ENCODE assay signal across 32 cellular contexts in genomic region chr14:77245820-77246219, GRCh38. TPM values are rescaled to one million over a fixed set of nuclear protein-coding genes. Genes with fewer than 3 reads are reported as not detected.
DNase-seq lines count a peak whose midpoint lies in the region; ATAC-seq and TF ChIP-seq lines count a peak whose summit lies in the region.
"Had no signal": no experiment of that assay in that cellular context is flagged by ENCODE, and none has a peak within 500 bp of the region (broad histone marks: within the 10 kb centered on the region; RNA-seq: fewer than 3 reads in every experiment).

No MANE protein-coding gene starts in this region.

- no peaks in the 10 kb centered on the region for H3K9me2 ChIP-seq in GM23338 (ENCODE audit: insufficient read depth)

- TF ChIP-seq CTCF in BE2C (IDR thresholded peaks at IDR 0.05; ENCODE audit: low read depth, low read length): peak; percentile 30
- TF ChIP-seq CTCF in GM23338 (conservative IDR thresholded peaks at IDR 0.05; ENCODE audit: low read depth in 2 of 2): peak; percentile 56 to 58
- peak; percentile 7 for TF ChIP-seq CTCF in fibroblast of mammary gland (conservative IDR thresholded peaks at IDR 0.05; ENCODE audit: control insufficient read depth, insufficient read depth, low read depth, low read length)
- no peak for TF ChIP-seq CTCF in tibial artery (IDR thresholded peaks at IDR 0.05)

- H4K20me1 ChIP-seq in GM23338 (replicated peaks; ENCODE audit: insufficient read depth): no peaks in the 10 kb centered on the region; the same call in 1 of the 2 replicates

- H3K27ac Mint-ChIP-seq in GM23338: no peak overlapping the region
- H3K27ac Mint-ChIP-seq: mesothelial cell of epicardium; naive thymus-derived CD4-positive, alpha-beta T cell; stimulated activated memory B cell treated with anti-CD40 and anti-IgM and Interleukin-4, amounts not matched to agents 10 μg/mL and 1 μg/mL and 100 μg/mL, for 72 hours had no signal

- H3K27me3 Mint-ChIP-seq in GM23338 (ENCODE audit: insufficient read depth, low read depth, poor library complexity): peaks cover 11% of the 10 kb centered on the region
- H3K27me3 Mint-ChIP-seq: stimulated activated memory B cell treated with anti-CD40 and anti-IgM and Interleukin-4, amounts not matched to agents 10 μg/mL and 1 μg/mL and 100 μg/mL, for 72 hours had no signal

- H3K4me1 Mint-ChIP-seq in GM23338: no peaks in the 10 kb centered on the region
- H3K4me1 Mint-ChIP-seq: mesothelial cell of epicardium; naive thymus-derived CD4-positive, alpha-beta T cell had no signal

- H3K27me3 ChIP-seq in BE2C (no peaks in the 10 kb centered on the region), GM23338 (ENCODE audit: insufficient read depth) (no peaks in the 10 kb centered on the region), tibial artery (no peaks in the 10 kb centered on the region)
- H3K27me3 ChIP-seq: colonic mucosa, esophagus muscularis mucosa, gastrocnemius medialis, hepatocyte, left lung, right atrium auricular region had no signal

- no peaks in the 10 kb centered on the region for H3K36me3 Mint-ChIP-seq in GM23338 (ENCODE audit: low read depth)
- H3K36me3 Mint-ChIP-seq: mesothelial cell of epicardium; naive thymus-derived CD4-positive, alpha-beta T cell; stimulated activated memory B cell treated with anti-CD40 and anti-IgM and Interleukin-4, amounts not matched to agents 10 μg/mL and 1 μg/mL and 100 μg/mL, for 72 hours had no signal

- intact Hi-C loops in tibial artery (cut with DNase I; ENCODE audit: low total_unique reads): no loop called here

- DNase-seq in BE2C: no peak
- DNase-seq in GM23338 (ENCODE audit: low spot score): peak; percentile 55
- peak; percentile 41 for DNase-seq in SK-MEL-5 (ENCODE audit: low read depth, low spot score)
- peak; percentile 1 for DNase-seq in fibroblast of mammary gland (ENCODE audit: low read depth)
- no peak for DNase-seq in activated CD4-positive, CD25-positive, alpha-beta regulatory T cell (lab: John Stamatoyannopoulos, UW)
- no peak for DNase-seq in LoVo (ENCODE audit: low spot score)
- DNase-seq in tibial artery: no peak
- DNase-seq: activated CD4-positive, alpha-beta T cell treated with anti-CD3 and anti-CD28 coated beads for 1 hour; activated T-cell treated with anti-CD3 and anti-CD28 coated beads, Interleukin-2, amount 50 U/mL, for 1 hour; C1 segment of cervical spinal cord; Calu3; colonic mucosa; effector memory CD4-positive, alpha-beta T cell; gastrocnemius medialis; GOT3; KBM-7; left lung; naive thymus-derived CD4-positive, alpha-beta T cell; NCI-H1092 treated with DMSO at 0.1 percent for 48 hours; NCI-H2029; SIG-M5; stimulated activated CD4-positive, alpha-beta T cell treated with anti-CD3 and anti-CD28 coated beads, Interleukin-4, amount 100 ng/mL, for 1 hour had no signal

- H3K9me3 Mint-ChIP-seq in GM23338: no peaks in the 10 kb centered on the region
- H3K9me3 Mint-ChIP-seq: mesothelial cell of epicardium; naive thymus-derived CD4-positive, alpha-beta T cell; stimulated activated memory B cell treated with anti-CD40 and anti-IgM and Interleukin-4, amounts not matched to agents 10 μg/mL and 1 μg/mL and 100 μg/mL, for 72 hours had no signal

- no peak overlapping the region for H3K4me3 Mint-ChIP-seq in GM23338
- H3K4me3 Mint-ChIP-seq: mesothelial cell of epicardium; naive thymus-derived CD4-positive, alpha-beta T cell; stimulated activated memory B cell treated with anti-CD40 and anti-IgM and Interleukin-4, amounts not matched to agents 10 μg/mL and 1 μg/mL and 100 μg/mL, for 72 hours had no signal

- in situ Hi-C loops in SK-MEL-5 (cut with HindIII; ENCODE audit: low pct_unique_long_range_greater_than_20kb, low sequenced_read_pairs): no loop called here

- no peaks in the 10 kb centered on the region for H3K9me3 ChIP-seq in BE2C
- H3K9me3 ChIP-seq in tibial artery: no peaks in the 10 kb centered on the region
- H3K9me3 ChIP-seq: colonic mucosa, esophagus muscularis mucosa, gastrocnemius medialis, left lung, right atrium auricular region had no signal

- H2AFZ ChIP-seq in GM23338: no peak overlapping the region
- H2AFZ ChIP-seq: hepatocyte had no signal

- H3K4me3 ChIP-seq in BE2C (ENCODE audit: low read depth, low read length) (no peak overlapping the region), GM23338 (no peak overlapping the region), fibroblast of mammary gland (ENCODE audit: control insufficient read depth, low read depth, low read length) (no peak overlapping the region), tibial artery (no peak overlapping the region)
- H3K4me3 ChIP-seq: colonic mucosa, esophagus muscularis mucosa, gastrocnemius medialis, hepatocyte, left lung, right atrium auricular region had no signal

- H3K27ac ChIP-seq in GM23338 (ENCODE audit: low read depth) (no peak overlapping the region), tibial artery (no peak overlapping the region)
- H3K27ac ChIP-seq: colonic mucosa, esophagus muscularis mucosa, gastrocnemius medialis, hepatocyte, left lung, right atrium auricular region had no signal

- H3K36me3 ChIP-seq in BE2C: no peaks in the 10 kb centered on the region
- no peaks in the 10 kb centered on the region for H3K36me3 ChIP-seq in GM23338 (ENCODE audit: insufficient read depth)
- H3K36me3 ChIP-seq in tibial artery: no peaks in the 10 kb centered on the region
- H3K36me3 ChIP-seq: colonic mucosa, esophagus muscularis mucosa, gastrocnemius medialis, left lung, right atrium auricular region had no signal

- H3K4me2 ChIP-seq in GM23338: no peak overlapping the region
- H3K4me2 ChIP-seq: hepatocyte had no signal

- H3F3A ChIP-seq in GM23338 (replicated peaks; ENCODE audit: low read depth): no peaks in the 10 kb centered on the region

- ATAC-seq in GM23338 (peak; percentile 79), GM18519 (IDR thresholded peaks at IDR 0.05; ENCODE audit: low FRiP score, unreplicated experiment) (no peak)
- ATAC-seq: gastrocnemius medialis; left lung; naive thymus-derived CD4-positive, alpha-beta T cell; Panc1; stimulated activated memory B cell treated with anti-CD40 and anti-IgM and Interleukin-4, amounts not matched to agents 10 μg/mL and 1 μg/mL and 100 μg/mL, for 72 hours had no signal

- H3K79me2 ChIP-seq in GM23338 (replicated peaks; ENCODE audit: insufficient read depth): no peaks in the 10 kb centered on the region
- H3K79me2 ChIP-seq: hepatocyte had no signal

- H3K4me1 ChIP-seq in BE2C (no peaks in the 10 kb centered on the region), GM23338 (ENCODE audit: insufficient read depth) (no peaks in the 10 kb centered on the region), tibial artery (no peaks in the 10 kb centered on the region)
- H3K4me1 ChIP-seq: colonic mucosa, esophagus muscularis mucosa, gastrocnemius medialis, left lung, right atrium auricular region had no signal

TF ChIP-seq in GM23338, 12 proteins besides CTCF, POLR2A, EP300 and RAD21 (continues in another document):
- TF ChIP-seq, protein P1, sequence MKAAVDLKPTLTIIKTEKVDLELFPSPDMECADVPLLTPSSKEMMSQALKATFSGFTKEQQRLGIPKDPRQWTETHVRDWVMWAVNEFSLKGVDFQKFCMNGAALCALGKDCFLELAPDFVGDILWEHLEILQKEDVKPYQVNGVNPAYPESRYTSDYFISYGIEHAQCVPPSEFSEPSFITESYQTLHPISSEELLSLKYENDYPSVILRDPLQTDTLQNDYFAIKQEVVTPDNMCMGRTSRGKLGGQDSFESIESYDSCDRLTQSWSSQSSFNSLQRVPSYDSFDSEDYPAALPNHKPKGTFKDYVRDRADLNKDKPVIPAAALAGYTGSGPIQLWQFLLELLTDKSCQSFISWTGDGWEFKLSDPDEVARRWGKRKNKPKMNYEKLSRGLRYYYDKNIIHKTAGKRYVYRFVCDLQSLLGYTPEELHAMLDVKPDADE (IDR thresholded peaks at IDR 0.05): no peak
- TF ChIP-seq, protein P2, sequence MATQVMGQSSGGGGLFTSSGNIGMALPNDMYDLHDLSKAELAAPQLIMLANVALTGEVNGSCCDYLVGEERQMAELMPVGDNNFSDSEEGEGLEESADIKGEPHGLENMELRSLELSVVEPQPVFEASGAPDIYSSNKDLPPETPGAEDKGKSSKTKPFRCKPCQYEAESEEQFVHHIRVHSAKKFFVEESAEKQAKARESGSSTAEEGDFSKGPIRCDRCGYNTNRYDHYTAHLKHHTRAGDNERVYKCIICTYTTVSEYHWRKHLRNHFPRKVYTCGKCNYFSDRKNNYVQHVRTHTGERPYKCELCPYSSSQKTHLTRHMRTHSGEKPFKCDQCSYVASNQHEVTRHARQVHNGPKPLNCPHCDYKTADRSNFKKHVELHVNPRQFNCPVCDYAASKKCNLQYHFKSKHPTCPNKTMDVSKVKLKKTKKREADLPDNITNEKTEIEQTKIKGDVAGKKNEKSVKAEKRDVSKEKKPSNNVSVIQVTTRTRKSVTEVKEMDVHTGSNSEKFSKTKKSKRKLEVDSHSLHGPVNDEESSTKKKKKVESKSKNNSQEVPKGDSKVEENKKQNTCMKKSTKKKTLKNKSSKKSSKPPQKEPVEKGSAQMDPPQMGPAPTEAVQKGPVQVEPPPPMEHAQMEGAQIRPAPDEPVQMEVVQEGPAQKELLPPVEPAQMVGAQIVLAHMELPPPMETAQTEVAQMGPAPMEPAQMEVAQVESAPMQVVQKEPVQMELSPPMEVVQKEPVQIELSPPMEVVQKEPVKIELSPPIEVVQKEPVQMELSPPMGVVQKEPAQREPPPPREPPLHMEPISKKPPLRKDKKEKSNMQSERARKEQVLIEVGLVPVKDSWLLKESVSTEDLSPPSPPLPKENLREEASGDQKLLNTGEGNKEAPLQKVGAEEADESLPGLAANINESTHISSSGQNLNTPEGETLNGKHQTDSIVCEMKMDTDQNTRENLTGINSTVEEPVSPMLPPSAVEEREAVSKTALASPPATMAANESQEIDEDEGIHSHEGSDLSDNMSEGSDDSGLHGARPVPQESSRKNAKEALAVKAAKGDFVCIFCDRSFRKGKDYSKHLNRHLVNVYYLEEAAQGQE (IDR thresholded peaks at IDR 0.05; ENCODE audit: unreplicated experiment): no peak
- TF ChIP-seq POLR2AphosphoS5 (IDR thresholded peaks at IDR 0.05; ENCODE audit: low read depth) (no peak), EZH2 (IDR thresholded peaks at IDR 0.05; ENCODE audit: low read depth, unreplicated experiment) (no peak), EZH2phosphoT487 (IDR thresholded peaks at IDR 0.05; ENCODE audit: unreplicated experiment) (no peak), STAT1 (IDR thresholded peaks at IDR 0.05; ENCODE audit: unreplicated experiment) (no peak), JUNB (IDR thresholded peaks at IDR 0.05; ENCODE audit: unreplicated experiment) (no peak)

RNA-seq across cellular contexts. Expression of gene NGB, which starts 25.2 kb away (rescaled TPM):
- polyA plus RNA-seq in BE2C (2012; ENCODE audit: insufficient read depth, insufficient read length, low read depth): not detected
- 0.27 and 1.0 TPM in 2 replicates for total RNA-seq in GM23338 (2014; rRNA removed; shearing (Covaris generic))
- polyA plus RNA-seq in GM23338 (2016; fragmentation: Nextera tagmentation; extraction: Ambion mirVana): 0.10 and 0.21 TPM in 2 replicates
- not detected in 2 replicates for total RNA-seq in SK-MEL-5 (2014; rRNA removed; shearing (Covaris generic))
- polyA plus RNA-seq in SK-MEL-5 (2015; cell fraction: cytosol; rRNA removed): 0.11 TPM in 1 of 2 replicates, not detected in the other
- polyA plus RNA-seq in SK-MEL-5 (2015; cell fraction: nucleus; rRNA removed): not detected in 2 replicates
- total RNA-seq: Calu3; gastrocnemius medialis; hepatocyte; HT-29; left lung; mesothelial cell of epicardium; naive thymus-derived CD4-positive, alpha-beta T cell; osteocyte; right atrium auricular region had no signal
- polyA plus RNA-seq: AG04450; hepatocyte; naive thymus-derived CD4-positive, alpha-beta T cell had no signal

Comparison
In these comparisons a context has a peak if more than half of its experiments do, and no peak if none do; other contexts are left out.
1. DNase-seq: peak in GM23338 (single experiment), SK-MEL-5 (single experiment) and fibroblast of mammary gland (single experiment); none in BE2C (single experiment), activated CD4-positive, CD25-positive, alpha-beta regulatory T cell (0 of 4), LoVo (single experiment) and tibial artery (0 of 2).
2. CTCF ChIP-seq: peak in BE2C (single experiment), GM23338 (2 of 2) and fibroblast of mammary gland (single experiment); none in tibial artery (0 of 2).